11 cellular contexts compared by ENCODE assay signal in genomic region chr6:13666194-13667105, GRCh38. TPM values are rescaled to one million over a fixed set of nuclear protein-coding genes. Genes with fewer than 3 reads are reported as not detected.
A peak's percentile ranks its signal among the peaks of the same experiment; 100 is the strongest.
DNase-seq lines count a peak whose midpoint lies in the region; ATAC-seq and TF ChIP-seq lines count a peak whose summit lies in the region.
"Had no signal": no experiment of that assay in that cellular context is flagged by ENCODE, and none has a peak within 500 bp of the region (broad histone marks: within the 10 kb centered on the region; RNA-seq: fewer than 3 reads in every experiment).

No MANE protein-coding gene starts in this region.

- TF ChIP-seq CTCF in CD4-positive, alpha-beta T cell (IDR thresholded peaks at IDR 0.05): no peak
- TF ChIP-seq CTCF in HFFc6 (IDR thresholded peaks at IDR 0.05): no peak

- DNase-seq in CD4-positive, alpha-beta T cell: no peak
- DNase-seq in HEK293T (ENCODE audit: extremely low spot score): no peak
- no peak for DNase-seq in activated CD4-positive, alpha-beta memory T cell treated with anti-CD3 and anti-CD28 coated beads, Interleukin-2, amount 10 ng/mL, durations not matched to agents 7 days and 5 days
- DNase-seq in iris pigment epithelial cell (ENCODE audit: low read depth): peak; percentile 35
- no peak for DNase-seq in HFFc6
- no peak for DNase-seq in GOT3 (lab: John Stamatoyannopoulos, UW)
- DNase-seq in DMS53 (lab: John Stamatoyannopoulos, UW): no peak
- DNase-seq: amygdala, NCI-H1694 treated with DMSO at 0.1 percent for 48 hours, NCI-H774, sigmoid colon had no signal

- no peak overlapping the region for H3K27ac ChIP-seq in CD4-positive, alpha-beta T cell (ENCODE audit: low read depth, low read length)
- H3K27ac ChIP-seq: sigmoid colon had no signal

- intact Hi-C loops in CD4-positive, alpha-beta T cell (cut with DNase I, micrococcal nuclease): loop anchor here in 1 of 2 experiments (2.0 kb wide), 1 partner anchor 20 kb away; no protein-coding TSS in a partner anchor

- H3K27ac Mint-ChIP-seq in CD4-positive, alpha-beta T cell: peak overlapping the region; percentile 3
- H3K27ac Mint-ChIP-seq in activated CD4-positive, alpha-beta memory T cell treated with anti-CD3 and anti-CD28 coated beads, Interleukin-2, amount 10 ng/mL, durations not matched to agents 7 days and 5 days: peak overlapping the region; percentile 17
- no peak overlapping the region for H3K27ac Mint-ChIP-seq in HFFc6

- CTCF ChIA-PET in CD4-positive, alpha-beta T cell (lab: Charles Lee): interaction anchor here (0.7 kb wide), 2 partner anchors 10 to 128 kb away, joined by 4 read pairs; no protein-coding TSS in a partner anchor
- CTCF ChIA-PET in HEK293T (lab: Yijun Ruan, JAX): no interaction called here
- CTCF ChIA-PET in activated CD4-positive, alpha-beta memory T cell treated with anti-CD3 and anti-CD28 coated beads, Interleukin-2, amount 10 ng/mL, durations not matched to agents 7 days and 5 days (lab: Charles Lee): interaction anchor here (0.6 to 2.1 kb wide), 2 partner anchors 50 to 51 kb away, joined by 3 to 6 read pairs; partner anchors contain the start of gene NOL7

- no peaks in the 10 kb centered on the region for H3K9me3 Mint-ChIP-seq in CD4-positive, alpha-beta T cell
- peaks cover 2% of the 10 kb centered on the region for H3K9me3 Mint-ChIP-seq in activated CD4-positive, alpha-beta memory T cell treated with anti-CD3 and anti-CD28 coated beads, Interleukin-2, amount 10 ng/mL, durations not matched to agents 7 days and 5 days
- H3K9me3 Mint-ChIP-seq in HFFc6: no peaks in the 10 kb centered on the region; the same call in 1 of the 2 replicates

- ATAC-seq in CD4-positive, alpha-beta T cell (ENCODE audit: poor library complexity): peak; percentile 41

- no peaks in the 10 kb centered on the region for H3K27me3 Mint-ChIP-seq in CD4-positive, alpha-beta T cell
- no peaks in the 10 kb centered on the region for H3K27me3 Mint-ChIP-seq in activated CD4-positive, alpha-beta memory T cell treated with anti-CD3 and anti-CD28 coated beads, Interleukin-2, amount 10 ng/mL, durations not matched to agents 7 days and 5 days
- no peaks in the 10 kb centered on the region for H3K27me3 Mint-ChIP-seq in HFFc6 (ENCODE audit: insufficient read depth)

- H3K27me3 ChIP-seq in CD4-positive, alpha-beta T cell (ENCODE audit: control insufficient read depth, insufficient read depth, low read length): no peaks in the 10 kb centered on the region
- H3K27me3 ChIP-seq: sigmoid colon had no signal

- H3K4me1 Mint-ChIP-seq in CD4-positive, alpha-beta T cell (ENCODE audit: low read depth): peaks cover 90% of the 10 kb centered on the region
- H3K4me1 Mint-ChIP-seq in activated CD4-positive, alpha-beta memory T cell treated with anti-CD3 and anti-CD28 coated beads, Interleukin-2, amount 10 ng/mL, durations not matched to agents 7 days and 5 days: peaks cover 67% of the 10 kb centered on the region
- peaks cover 75% of the 10 kb centered on the region for H3K4me1 Mint-ChIP-seq in HFFc6 (ENCODE audit: low read depth)

- peaks cover 15% of the 10 kb centered on the region for H3K36me3 Mint-ChIP-seq in CD4-positive, alpha-beta T cell (ENCODE audit: low read depth)
- H3K36me3 Mint-ChIP-seq in activated CD4-positive, alpha-beta memory T cell treated with anti-CD3 and anti-CD28 coated beads, Interleukin-2, amount 10 ng/mL, durations not matched to agents 7 days and 5 days (ENCODE audit: low read depth): peaks cover 27% of the 10 kb centered on the region
- peaks cover 26% of the 10 kb centered on the region; the same call in 1 of the 2 replicates for H3K36me3 Mint-ChIP-seq in HFFc6 (ENCODE audit: low read depth)

- peak overlapping the region; percentile 57 for H3K4me3 Mint-ChIP-seq in CD4-positive, alpha-beta T cell
- no peak overlapping the region for H3K4me3 Mint-ChIP-seq in activated CD4-positive, alpha-beta memory T cell treated with anti-CD3 and anti-CD28 coated beads, Interleukin-2, amount 10 ng/mL, durations not matched to agents 7 days and 5 days
- H3K4me3 Mint-ChIP-seq in HFFc6: no peak overlapping the region

- no peaks in the 10 kb centered on the region for H3K9me3 ChIP-seq in CD4-positive, alpha-beta T cell (ENCODE audit: control insufficient read depth, low read length)
- H3K9me3 ChIP-seq: sigmoid colon had no signal

- POLR2A ChIA-PET in CD4-positive, alpha-beta T cell (lab: Charles Lee): interaction anchor here (0.6 to 0.9 kb wide), 2 partner anchors 11 to 15 kb away, joined by 3 read pairs; no protein-coding TSS in a partner anchor
- POLR2A ChIA-PET in HEK293T (lab: Yijun Ruan, JAX): no interaction called here
- POLR2A ChIA-PET in activated CD4-positive, alpha-beta memory T cell treated with anti-CD3 and anti-CD28 coated beads, Interleukin-2, amount 10 ng/mL, durations not matched to agents 7 days and 5 days (lab: Charles Lee): interaction anchor here (0.8 to 1.3 kb wide), 2 partner anchors 15 to 52 kb away, joined by 4 to 5 read pairs; partner anchors contain the start of gene NOL7

TF ChIP-seq in HEK293T, 16 proteins besides CTCF, POLR2A, EP300 and RAD21:
- TF ChIP-seq PKNOX1 (IDR thresholded peaks at IDR 0.05): 0 out of 2 replicates have a peak, but pooled peaks have one; percentile 17
- no peak; the same call in 1 of the 2 replicates for TF ChIP-seq ZNF384 (IDR thresholded peaks at IDR 0.05)

RNA-seq across cellular contexts. Expression of gene RANBP9, which starts 45.2 kb away (rescaled TPM):
- total RNA-seq in CD4-positive, alpha-beta T cell: 10 to 100 TPM; 60.8 to 62.9 TPM
- 10 to 100 TPM; 66.8 to 69.1 TPM for total RNA-seq in activated CD4-positive, alpha-beta memory T cell treated with anti-CD3 and anti-CD28 coated beads, Interleukin-2, amount 10 ng/mL, durations not matched to agents 7 days and 5 days
- 10 to 100 TPM; 37.7 to 42.3 (median 40.8) TPM for total RNA-seq in HFFc6 (2021; fragmentation: NEBNext Ultra II Directional; extraction: Animal tissue kit (Norgen Biotek cat#: 25700))

RNA-seq across cellular contexts. Expression of gene NOL7, which starts 51.3 kb away (rescaled TPM):
- total RNA-seq in CD4-positive, alpha-beta T cell: 10 to 100 TPM; 65.5 to 67.6 TPM
- total RNA-seq in activated CD4-positive, alpha-beta memory T cell treated with anti-CD3 and anti-CD28 coated beads, Interleukin-2, amount 10 ng/mL, durations not matched to agents 7 days and 5 days: 10 to 100 TPM; 54.0 to 57.8 TPM
- total RNA-seq in HFFc6 (2021; fragmentation: NEBNext Ultra II Directional; extraction: Animal tissue kit (Norgen Biotek cat#: 25700)): 10 to 100 TPM; 68.4 to 89.6 (median 84.8) TPM
